In genomic region chr20:47031821-47032220, GRCh38 we compare ENCODE assay signal across 18 cellular contexts.
A peak's percentile ranks its signal among the peaks of the same experiment; 100 is the strongest.
DNase-seq lines count a peak whose midpoint lies in the region; ATAC-seq and TF ChIP-seq lines count a peak whose summit lies in the region.
"Had no signal": no experiment of that assay in that cellular context is flagged by ENCODE, and none has a peak within 500 bp of the region (broad histone marks: within the 10 kb centered on the region; RNA-seq: fewer than 3 reads in every experiment).

No MANE protein-coding gene starts in this region.

- H3K27ac Mint-ChIP-seq in brain, result peak overlapping the region in 3 of 5 experiments; percentile 42 to 80 (median 66)
- H3K27ac Mint-ChIP-seq: CD8-positive, alpha-beta T cell had no signal

- no peak overlapping the region for H2AFZ ChIP-seq in parathyroid adenoma

- H3K79me2 ChIP-seq in parathyroid adenoma, result no peaks in the 10 kb centered on the region

- peak; percentile 28 for DNase-seq in NCI-H2171 treated with DMSO at 0.1 percent for 48 hours (lab: John Stamatoyannopoulos, UW)
- no peak for DNase-seq in NCI-H2171 (lab: John Stamatoyannopoulos, UW)
- DNase-seq in NCI-H146 treated with DMSO at 0.1 percent for 48 hours (lab: John Stamatoyannopoulos, UW; ENCODE audit: unreplicated experiment), result peak; percentile 13
- DNase-seq in activated gamma-delta T cell treated with Interleukin-2 at 50 U/mL for 16 hours, result no peak
- DNase-seq: Calu3; CD8-positive, alpha-beta T cell; GOT3; MM.1S; NCI-H1092 treated with DMSO at 0.1 percent for 48 hours; NCI-H510A treated with DMSO at 0.1 percent for 48 hours had no signal

- H3K9me3 ChIP-seq in parathyroid adenoma (ENCODE audit: control insufficient read depth, low read length), result no peaks in the 10 kb centered on the region

- no peaks in the 10 kb centered on the region for H3K36me3 ChIP-seq in parathyroid adenoma (ENCODE audit: control insufficient read depth, insufficient read depth, low read length)
- H3K36me3 ChIP-seq: BLaER1 had no signal

- H3K4me1 Mint-ChIP-seq in brain, result peaks cover 49% of the 10 kb centered on the region

- peaks cover 3 to 11% (median 9%) of the 10 kb centered on the region in 5 experiments for H3K9me3 Mint-ChIP-seq in brain

- peaks cover 21% of the 10 kb centered on the region for H3K36me3 Mint-ChIP-seq in brain
- H3K36me3 Mint-ChIP-seq: CD8-positive, alpha-beta T cell had no signal

- H3K9ac ChIP-seq in parathyroid adenoma, result no peak overlapping the region
- H3K9ac ChIP-seq: BLaER1 had no signal

- H3K4me3 ChIP-seq in parathyroid adenoma (ENCODE audit: low read depth, low read length), result no peak overlapping the region
- H3K4me3 ChIP-seq: A549, BLaER1 had no signal

- H3K4me2 ChIP-seq in parathyroid adenoma (ENCODE audit: low read length), result no peak overlapping the region
- H3K4me2 ChIP-seq: A549 had no signal

- H3K27me3 Mint-ChIP-seq in brain, result no peaks in the 10 kb centered on the region

- peaks cover 62% of the 10 kb centered on the region for H3K4me1 ChIP-seq in parathyroid adenoma
- H3K4me1 ChIP-seq: A549 had no signal

- H3K27me3 ChIP-seq in parathyroid adenoma (ENCODE audit: control insufficient read depth, insufficient read depth, low read length), result no peaks in the 10 kb centered on the region
- H3K27me3 ChIP-seq: BLaER1 had no signal

- H3K4me3 Mint-ChIP-seq in brain, result no peak overlapping the region
- H3K4me3 Mint-ChIP-seq: CD8-positive, alpha-beta T cell had no signal

- H3K27ac ChIP-seq in parathyroid adenoma, result peak overlapping the region; percentile 82
- H3K27ac ChIP-seq: A549, BLaER1 had no signal

- ATAC-seq in GM18861 (IDR thresholded peaks at IDR 0.05; ENCODE audit: unreplicated experiment), result no peak
- no peak for ATAC-seq in HG03520 (IDR thresholded peaks at IDR 0.05; ENCODE audit: unreplicated experiment)
- ATAC-seq: A549; CD8-positive, alpha-beta T cell; HCT116; Panc1 had no signal

- no peak for TF ChIP-seq CTCF in brain (conservative IDR thresholded peaks at IDR 0.05)
- no peak for TF ChIP-seq CTCF in parathyroid adenoma (IDR thresholded peaks at IDR 0.05)

Comparison
In these comparisons a context has a peak if more than half of its experiments do, and no peak if none do; other contexts are left out.
1. DNase-seq: peak in NCI-H2171 treated with DMSO at 0.1 percent for 48 hours (single experiment) and NCI-H146 treated with DMSO at 0.1 percent for 48 hours (single experiment); none in NCI-H2171 (single experiment) and activated gamma-delta T cell treated with Interleukin-2 at 50 U/mL for 16 hours (single experiment).